ENCODE assay signal across 20 cellular contexts in genomic region chr4:99642725-99643489, GRCh38. TPM values are rescaled to one million over a fixed set of nuclear protein-coding genes. Genes with fewer than 3 reads are reported as not detected.
DNase-seq lines count a peak whose midpoint lies in the region; ATAC-seq and TF ChIP-seq lines count a peak whose summit lies in the region.
"Had no signal": no experiment of that assay in that cellular context is flagged by ENCODE, and none has a peak within 500 bp of the region (broad histone marks: within the 10 kb centered on the region; RNA-seq: fewer than 3 reads in every experiment).

No MANE protein-coding gene starts in this region.

- H3K79me1 ChIP-seq in neuronal stem cell (ENCODE audit: low read depth, low read length) = no peaks in the 10 kb centered on the region

- H3K4me2 ChIP-seq in neuronal stem cell (ENCODE audit: insufficient read depth, low read length, poor library complexity, severe bottlenecking) = no peak overlapping the region
- H3K4me2 ChIP-seq: BLaER1 had no signal

- peak overlapping the region; percentile 23 to 69 (median 61) for H3K27ac ChIP-seq in body of pancreas
- H3K27ac ChIP-seq in heart right ventricle = peak overlapping the region in 7 of 10 donors; percentile 7 to 72 (median 56)
- H3K27ac ChIP-seq in neuronal stem cell (replicated peaks; ENCODE audit: low read length) = no peak overlapping the region
- H3K27ac ChIP-seq in thyroid gland = no peak overlapping the region
- H3K27ac ChIP-seq in suprapubic skin = no peak overlapping the region
- H3K27ac ChIP-seq: BLaER1, dorsolateral prefrontal cortex, GM23248, prostate gland, VCaP had no signal

- intact Hi-C loops in body of pancreas (cut with DNase I) = no loop called here
- intact Hi-C loops in heart right ventricle (cut with DNase I) = loop anchor here in 1 of 10 donors (10.0 kb wide), 2 partner anchors 78 to 162 kb away; partner anchors contain the start of gene TRMT10A
- intact Hi-C loops in thyroid gland (cut with DNase I) = no loop called here
- intact Hi-C loops in CD14-positive monocyte (cut with micrococcal nuclease) = no loop called here

- H2BK12ac ChIP-seq in neuronal stem cell (ENCODE audit: low read length) = no peak overlapping the region

- no peak overlapping the region for H4K91ac ChIP-seq in neuronal stem cell (ENCODE audit: low read depth, low read length, poor library complexity)

- H3K4me3 ChIP-seq in body of pancreas (no peak overlapping the region), heart right ventricle (no peak overlapping the region), neuronal stem cell (ENCODE audit: low read length in 2 of 2) (no peak overlapping the region), thyroid gland (replicated peaks in 1 of 3) (no peak overlapping the region), suprapubic skin (no peak overlapping the region)
- H3K4me3 ChIP-seq: BLaER1, GM23248, prostate gland had no signal

- no peak overlapping the region for H3K23ac ChIP-seq in neuronal stem cell (ENCODE audit: low read depth, low read length, poor library complexity)

- H3K9me3 ChIP-seq in body of pancreas (no peaks in the 10 kb centered on the region), heart right ventricle (no peaks in the 10 kb centered on the region), neuronal stem cell (replicated peaks in 1 of 2; ENCODE audit: control insufficient read depth in 2 of 2, insufficient read depth in 1 of 2, low read depth in 1 of 2, low read length in 2 of 2) (no peaks in the 10 kb centered on the region), thyroid gland (no peaks in the 10 kb centered on the region), suprapubic skin (no peaks in the 10 kb centered on the region)
- H3K9me3 ChIP-seq: BLaER1, prostate gland had no signal

- H3K36me3 Mint-ChIP-seq in CD14-positive monocyte = no peaks in the 10 kb centered on the region

- no peak overlapping the region for H3K4me3 Mint-ChIP-seq in CD14-positive monocyte

- no peaks in the 10 kb centered on the region for H3K36me3 ChIP-seq in body of pancreas (replicated peaks in 1 of 2; ENCODE audit: insufficient read depth in 1 of 2, low read depth in 2 of 2)
- H3K36me3 ChIP-seq in heart right ventricle = no peaks in the 10 kb centered on the region
- no peaks in the 10 kb centered on the region for H3K36me3 ChIP-seq in neuronal stem cell (replicated peaks in 1 of 2; ENCODE audit: control insufficient read depth in 2 of 2, insufficient read depth in 2 of 2, low read length in 2 of 2)
- H3K36me3 ChIP-seq in thyroid gland = no peaks in the 10 kb centered on the region
- no peaks in the 10 kb centered on the region for H3K36me3 ChIP-seq in suprapubic skin
- H3K36me3 ChIP-seq: BLaER1, prostate gland had no signal

- DNase-seq in body of pancreas (peak; percentile 60 to 83 (median 72)), heart right ventricle (peak; percentile 68 to 79), neuronal stem cell (ENCODE audit: low spot score) (no peak), thyroid gland (peak; percentile 11 to 53), OCI-M1 (lab: John Stamatoyannopoulos, UW) (no peak), CD14-positive monocyte (ENCODE audit: low spot score) (no peak), suprapubic skin (ENCODE audit: low spot score in 2 of 2) (no peak)
- DNase-seq: DMS153; dorsolateral prefrontal cortex; GM23248; MM.1S; NCI-H2081 treated with DMSO at 0.1 percent for 48 hours; NCI-H69; stimulated activated CD4-positive, alpha-beta T cell treated with anti-CD3 and anti-CD28 coated beads, Interleukin-1b, Interleukin-23, amount 100 ng/mL, for 48 hours; SW 1271 had no signal

- TF ChIP-seq CTCF in body of pancreas (IDR thresholded peaks at IDR 0.05) = no peak
- TF ChIP-seq CTCF in heart right ventricle (IDR thresholded peaks at IDR 0.05) = no peak
- no peak for TF ChIP-seq CTCF in thyroid gland (IDR thresholded peaks at IDR 0.05)
- no peak for TF ChIP-seq CTCF in CD14-positive monocyte (IDR thresholded peaks at IDR 0.05)
- no peak for TF ChIP-seq CTCF in suprapubic skin (IDR thresholded peaks at IDR 0.05)

- peaks cover 41% of the 10 kb centered on the region for H3K4me1 ChIP-seq in body of pancreas
- H3K4me1 ChIP-seq in heart right ventricle = peaks cover 0 to 29% (median 13%) of the 10 kb centered on the region in 9 donors
- H3K4me1 ChIP-seq in neuronal stem cell (ENCODE audit: control insufficient read depth in 2 of 2, insufficient read depth in 1 of 2, low read depth in 1 of 2, low read length in 2 of 2) = peaks cover 4 to 24% of the 10 kb centered on the region in 2 donors
- H3K4me1 ChIP-seq in thyroid gland = no peaks in the 10 kb centered on the region
- H3K4me1 ChIP-seq in suprapubic skin = no peaks in the 10 kb centered on the region
- H3K4me1 ChIP-seq: prostate gland had no signal

- ATAC-seq in body of pancreas (peak; percentile 79), heart right ventricle (peak; percentile 91 to 99 (median 96))

- no peak overlapping the region for H3K9ac ChIP-seq in neuronal stem cell (ENCODE audit: low read depth, low read length, poor library complexity)
- H3K9ac ChIP-seq: BLaER1, GM23248 had no signal

- no peaks in the 10 kb centered on the region for H3K9me3 Mint-ChIP-seq in CD14-positive monocyte

- H2BK5ac ChIP-seq in neuronal stem cell (ENCODE audit: low read length) = no peak overlapping the region

- TF ChIP-seq POLR2A in body of pancreas (IDR thresholded peaks at IDR 0.05) (no peak), thyroid gland (IDR thresholded peaks at IDR 0.05) (no peak), suprapubic skin (IDR thresholded peaks at IDR 0.05) (no peak)

- no peak overlapping the region for H2BK120ac ChIP-seq in neuronal stem cell (ENCODE audit: low read depth, low read length)

- no peaks in the 10 kb centered on the region for H3K4me1 Mint-ChIP-seq in CD14-positive monocyte

- H3K27me3 Mint-ChIP-seq in CD14-positive monocyte (ENCODE audit: low read depth in 3 of 3) = peaks cover 0 to 3% (median 2%) of the 10 kb centered on the region in 3 donors

- H2AK5ac ChIP-seq in neuronal stem cell (ENCODE audit: low read depth, low read length) = no peak overlapping the region

- no peak for TF ChIP-seq EP300 in suprapubic skin (IDR thresholded peaks at IDR 0.05)

- H2BK15ac ChIP-seq in neuronal stem cell (ENCODE audit: low read length) = no peak overlapping the region

- H3K4ac ChIP-seq in neuronal stem cell (ENCODE audit: low read length) = no peak overlapping the region

- peak overlapping the region; percentile 36 for H2AFZ ChIP-seq in neuronal stem cell (ENCODE audit: low read length)
- H2AFZ ChIP-seq: GM23248 had no signal

- H3K18ac ChIP-seq in neuronal stem cell (ENCODE audit: low read length) = no peak overlapping the region

- WGBS in body of pancreas, 2 donors = 43 to 46% methylated on average over 7 of the region's 7 CpGs
- WGBS in heart right ventricle, 2 donors = 28 to 47% methylated on average over 7 of the region's 7 CpGs
- no CpG with 5 or more reads among the region's 7 CpGs for WGBS in neuronal stem cell (ENCODE audit: extremely low coverage in 2 of 2, insufficient read length in 2 of 2, insufficient replicate concordance in 1 of 2), 2 donors
- 68 to 75% methylated on average over 7 of the region's 7 CpGs for WGBS in thyroid gland, 2 donors
- 53% methylated on average over 6 of the region's 7 CpGs for WGBS in suprapubic skin

- no peak overlapping the region for H3K27ac Mint-ChIP-seq in CD14-positive monocyte

- H3K27me3 ChIP-seq in body of pancreas = no peaks in the 10 kb centered on the region
- no peaks in the 10 kb centered on the region for H3K27me3 ChIP-seq in heart right ventricle
- no peaks in the 10 kb centered on the region for H3K27me3 ChIP-seq in neuronal stem cell (ENCODE audit: control insufficient read depth in 3 of 3, insufficient read depth in 3 of 3, low read depth in 1 of 3, low read length in 3 of 3)
- H3K27me3 ChIP-seq in thyroid gland = no peaks in the 10 kb centered on the region
- no peaks in the 10 kb centered on the region for H3K27me3 ChIP-seq in suprapubic skin
- H3K27me3 ChIP-seq: BLaER1, dorsolateral prefrontal cortex had no signal

- H3K14ac ChIP-seq in neuronal stem cell (ENCODE audit: low read length) = no peak overlapping the region

- H4K8ac ChIP-seq in neuronal stem cell (ENCODE audit: low read depth, low read length) = no peak overlapping the region

RNA-seq across cellular contexts. Expression of gene C4orf54, which starts 14.7 kb away (rescaled TPM):
- total RNA-seq in body of pancreas (under 1 TPM in 1 of 2 donors, not detected in 1; under 0.01 TPM), heart right ventricle (1 to 10 TPM in 8 of 10 donors, under 1 TPM in 2; 0.68 to 9.3 (median 1.6) TPM), thyroid gland (under 1 TPM in 2 of 4 donors, not detected in 2; 0.22 to 0.34 TPM), suprapubic skin (not detected)
- polyA plus RNA-seq in heart right ventricle (10 to 100 TPM in 1 of 2 donors, under 1 TPM in 1; 0.80 to 14.4 TPM), CD14-positive monocyte (not detected)
- polyA plus RNA-seq in neuronal stem cell (2013, experiment 1 of 2) = not detected
- not detected for polyA plus RNA-seq in neuronal stem cell (2013, experiment 2 of 2)
- total RNA-seq: fibroblast of villous mesenchyme, GM23248, mononuclear cell had no signal
- polyA plus RNA-seq: GM23248 had no signal

Comparison
In these comparisons a context has a peak if more than half of its experiments do, and no peak if none do; other contexts are left out.
1. DNase-seq: peak in body of pancreas (4 of 4), heart right ventricle (2 of 2) and thyroid gland (2 of 2); none in neuronal stem cell (single experiment), OCI-M1 (single experiment), CD14-positive monocyte (single experiment) and suprapubic skin (0 of 2).
2. H3K27ac ChIP-seq: peak in body of pancreas (4 of 4) and heart right ventricle (7 of 10); none in neuronal stem cell (single experiment), thyroid gland (0 of 3) and suprapubic skin (single experiment).